In genomic region chr14:77126074-77126325, GRCh38 we compare ENCODE assay signal across 26 cellular contexts. TPM values are rescaled to one million over a fixed set of nuclear protein-coding genes. Genes with fewer than 3 reads are reported as not detected.
A peak's percentile ranks its signal among the peaks of the same experiment; 100 is the strongest.
DNase-seq lines count a peak whose midpoint lies in the region; ATAC-seq and TF ChIP-seq lines count a peak whose summit lies in the region.
"Had no signal": no experiment of that assay in that cellular context is flagged by ENCODE, and none has a peak within 500 bp of the region (broad histone marks: within the 10 kb centered on the region; RNA-seq: fewer than 3 reads in every experiment).

No MANE protein-coding gene starts in this region.

- DNase-seq in T-helper 2 cell treated with Interferon-gamma antibody and Interleukin-4, amounts not matched to agents 5 μg/mL and 100 μg/mL, for 36 hours (ENCODE audit: low spot score), result no peak
- DNase-seq in T-helper 2 cell (no peak), H9 (peak; percentile 22), nephron progenitor cell (no peak), Caco-2 (no peak)
- no peak for DNase-seq in central memory CD8-positive, alpha-beta T cell (ENCODE audit: low spot score in 2 of 2)
- DNase-seq in stimulated activated CD4-positive, alpha-beta T cell treated with anti-CD3 and anti-CD28 coated beads, Interleukin-4, amount 100 ng/mL, for 24 hours, result no peak
- no peak for DNase-seq in activated CD4-positive, CD25-positive, alpha-beta regulatory T cell (lab: John Stamatoyannopoulos, UW)
- DNase-seq: activated CD8-positive, alpha-beta memory T cell treated with anti-CD3 and anti-CD28 coated beads, Interleukin-2, amount 10 ng/mL, durations not matched to agents 7 days and 5 days; cerebellar nuclear complex; kidney; NCI-H1105; NCI-H1930; NK-92 treated with Interleukin-12 subunit alpha and Interleukin-12 subunit beta, amount 100 ng/mL, for 24 hours; PC-3; sigmoid colon; stimulated activated naive CD4-positive, alpha-beta T cell had no signal

- no peak overlapping the region for H3K4me3 ChIP-seq in Caco-2 (ENCODE audit: low read depth, low read length)

- H3K4me1 Mint-ChIP-seq in T-helper 2 cell treated with Interferon-gamma antibody and Interleukin-4, amounts not matched to agents 5 μg/mL and 100 μg/mL, for 36 hours (ENCODE audit: low read depth), result peaks cover 13% of the 10 kb centered on the region
- H3K4me1 Mint-ChIP-seq in H9, result peaks cover 44 to 45% of the 10 kb centered on the region in 2 experiments
- peaks cover 13% of the 10 kb centered on the region for H3K4me1 Mint-ChIP-seq in central memory CD8-positive, alpha-beta T cell
- H3K4me1 Mint-ChIP-seq in nephron progenitor cell, result peaks cover 12% of the 10 kb centered on the region
- H3K4me1 Mint-ChIP-seq in Caco-2 (ENCODE audit: low read depth, unreplicated experiment), result no peaks in the 10 kb centered on the region

- H4K20me1 ChIP-seq in H9 (ENCODE audit: control insufficient read depth, insufficient read depth, insufficient read length), result no peaks in the 10 kb centered on the region

- no peak overlapping the region for H2BK15ac ChIP-seq in H9 (ENCODE audit: low read depth, low read length)

- H3K18ac ChIP-seq in H9 (ENCODE audit: insufficient read length, low read depth, low read length), result no peak overlapping the region

- H3K27ac ChIP-seq in H9 (ENCODE audit: insufficient read length, low read depth, low read length), result no peak overlapping the region
- H3K27ac ChIP-seq: 22Rv1, epithelial cell of prostate, neutrophil, sigmoid colon, suprapubic skin, VCaP had no signal

- no peak overlapping the region for H3K4me2 ChIP-seq in H9 (ENCODE audit: insufficient read depth, insufficient read length, low read length)

- no peak overlapping the region for H2BK12ac ChIP-seq in H9 (ENCODE audit: insufficient read length, low read depth, low read length)

- no peak overlapping the region for H3K14ac ChIP-seq in H9 (ENCODE audit: insufficient read depth, low read length)

- peaks cover 8% of the 10 kb centered on the region for H3K23me2 ChIP-seq in H9 (ENCODE audit: insufficient read length, low read depth, low read length, poor library complexity, severe bottlenecking)

- H3K9me3 Mint-ChIP-seq in T-helper 2 cell treated with Interferon-gamma antibody and Interleukin-4, amounts not matched to agents 5 μg/mL and 100 μg/mL, for 36 hours, result no peaks in the 10 kb centered on the region
- H3K9me3 Mint-ChIP-seq in H9 (no peaks in the 10 kb centered on the region; a peak in 2 of 5 replicates), nephron progenitor cell (no peaks in the 10 kb centered on the region), Caco-2 (ENCODE audit: unreplicated experiment) (no peaks in the 10 kb centered on the region)
- no peaks in the 10 kb centered on the region for H3K9me3 Mint-ChIP-seq in central memory CD8-positive, alpha-beta T cell

- H3K4ac ChIP-seq in H9 (ENCODE audit: low read depth, low read length), result no peak overlapping the region

- H3K79me1 ChIP-seq in H9 (ENCODE audit: insufficient read depth, low read depth, low read length, poor library complexity, severe bottlenecking), result no peaks in the 10 kb centered on the region

- H2BK20ac ChIP-seq in H9 (ENCODE audit: low read depth, low read length, poor library complexity, severe bottlenecking), result no peak overlapping the region

- no peak overlapping the region for H2BK120ac ChIP-seq in H9 (ENCODE audit: low read depth, low read length, poor library complexity, severe bottlenecking)

- H3K4me3 Mint-ChIP-seq in T-helper 2 cell treated with Interferon-gamma antibody and Interleukin-4, amounts not matched to agents 5 μg/mL and 100 μg/mL, for 36 hours, result peak overlapping the region; percentile 54
- H3K4me3 Mint-ChIP-seq in H9 (0 out of 5 replicates have a peak overlapping the region, but pooled peaks have one; percentile 9 to 69), nephron progenitor cell (peak overlapping the region; percentile 76), Caco-2 (ENCODE audit: unreplicated experiment) (no peak overlapping the region)
- peak overlapping the region; percentile 78 for H3K4me3 Mint-ChIP-seq in central memory CD8-positive, alpha-beta T cell

- no peak overlapping the region for H3K23ac ChIP-seq in H9 (ENCODE audit: insufficient read length, low read depth, low read length)

- no CpG with 5 or more reads among the region's 2 CpGs for WGBS in H9 (ENCODE audit: extremely low coverage, insufficient read length, low lambda C conversion rate)

- no peak overlapping the region for H4K8ac ChIP-seq in H9 (replicated peaks; ENCODE audit: insufficient read length, low read depth, low read length)

- H2BK5ac ChIP-seq in H9 (ENCODE audit: insufficient read length, low read length), result no peak overlapping the region

- no peak overlapping the region for H2AK5ac ChIP-seq in H9 (ENCODE audit: insufficient read length, low read length)

- H3T11ph ChIP-seq in H9 (ENCODE audit: low read length), result no peak overlapping the region

- H3K4me1 ChIP-seq in H9 (ENCODE audit: insufficient read depth, low read length), result peaks cover 12% of the 10 kb centered on the region; the same call in 1 of the 2 replicates
- 0 out of 2 replicates have a peak, but pooled peaks cover 5% of the 10 kb centered on the region for H3K4me1 ChIP-seq in Caco-2

- peaks cover 44% of the 10 kb centered on the region for H3K27me3 Mint-ChIP-seq in T-helper 2 cell treated with Interferon-gamma antibody and Interleukin-4, amounts not matched to agents 5 μg/mL and 100 μg/mL, for 36 hours (ENCODE audit: low read depth)
- H3K27me3 Mint-ChIP-seq in H9 (ENCODE audit: low read depth) (peaks cover 22% of the 10 kb centered on the region), nephron progenitor cell (ENCODE audit: low read depth, poor library complexity) (peaks cover 89% of the 10 kb centered on the region), Caco-2 (ENCODE audit: insufficient read depth, unreplicated experiment) (peaks cover 7% of the 10 kb centered on the region)
- H3K27me3 Mint-ChIP-seq in central memory CD8-positive, alpha-beta T cell, result peaks cover 46% of the 10 kb centered on the region

- CTCF ChIA-PET in Caco-2 (lab: Charles Lee), result no interaction called here

- H3K9me3 ChIP-seq in H9 (ENCODE audit: control insufficient read depth, low read depth, low read length) (no peaks in the 10 kb centered on the region), Caco-2 (no peaks in the 10 kb centered on the region)
- H3K9me3 ChIP-seq: neutrophil, sigmoid colon, suprapubic skin had no signal

- intact Hi-C loops in Caco-2 (cut with micrococcal nuclease; ENCODE audit: unreplicated experiment), result no loop called here

- no peak overlapping the region for H2AFZ ChIP-seq in H9 (ENCODE audit: low read length)

- H4K91ac ChIP-seq in H9 (ENCODE audit: insufficient read length, low read depth, low read length), result no peak overlapping the region

- no peak overlapping the region for H3K9ac ChIP-seq in H9 (ENCODE audit: extremely low read depth, insufficient read length, low read length)

- H4K5ac ChIP-seq in H9 (ENCODE audit: insufficient read length, low read depth, low read length), result no peak overlapping the region

- H3K79me2 ChIP-seq in H9 (ENCODE audit: insufficient read depth, low read length), result no peaks in the 10 kb centered on the region

- ATAC-seq in central memory CD8-positive, alpha-beta T cell (replicated peaks; ENCODE audit: extremely low read depth, poor library complexity, severe bottlenecking), result no peak
- ATAC-seq: activated CD8-positive, alpha-beta memory T cell treated with anti-CD3 and anti-CD28 coated beads, Interleukin-2, amount 10 ng/mL, durations not matched to agents 7 days and 5 days; PC-3; SK-N-SH treated with all-trans-retinoic acid at 6 μM for 48 hours had no signal

- H3K36me3 Mint-ChIP-seq in T-helper 2 cell treated with Interferon-gamma antibody and Interleukin-4, amounts not matched to agents 5 μg/mL and 100 μg/mL, for 36 hours (ENCODE audit: low read depth), result no peaks in the 10 kb centered on the region
- H3K36me3 Mint-ChIP-seq in H9 (ENCODE audit: insufficient read depth in 1 of 3, low read depth in 3 of 3) (peaks cover 0 to 2% (median 0%) of the 10 kb centered on the region in 3 experiments; a peak in 2 of 7 replicates), nephron progenitor cell (ENCODE audit: low read depth) (no peaks in the 10 kb centered on the region), Caco-2 (ENCODE audit: insufficient read depth, unreplicated experiment) (no peaks in the 10 kb centered on the region)
- H3K36me3 Mint-ChIP-seq in central memory CD8-positive, alpha-beta T cell (ENCODE audit: insufficient read depth), result peaks cover 3% of the 10 kb centered on the region
- H3K36me3 Mint-ChIP-seq: activated CD8-positive, alpha-beta memory T cell treated with anti-CD3 and anti-CD28 coated beads, Interleukin-2, amount 10 ng/mL, durations not matched to agents 7 days and 5 days had no signal

- BruUV-seq in Caco-2 (replicated peaks; lab: Mats Ljungman, UMichigan), result no TSS peak

- POLR2A ChIA-PET in Caco-2 (lab: Charles Lee), result no interaction called here

- H3K27me3 ChIP-seq in H9 (ENCODE audit: insufficient read depth, low read length) (no peaks in the 10 kb centered on the region), Caco-2 (replicated peaks; ENCODE audit: control insufficient read depth, insufficient read depth, low read length) (no peaks in the 10 kb centered on the region)

- no peaks in the 10 kb centered on the region for H3K36me3 ChIP-seq in Caco-2 (ENCODE audit: control insufficient read depth, insufficient read depth, low read length)
- H3K36me3 ChIP-seq: neutrophil had no signal

- H3K56ac ChIP-seq in H9 (ENCODE audit: insufficient read length, low read depth, low read length), result no peak overlapping the region

- no peak overlapping the region for H3K27ac Mint-ChIP-seq in T-helper 2 cell treated with Interferon-gamma antibody and Interleukin-4, amounts not matched to agents 5 μg/mL and 100 μg/mL, for 36 hours
- H3K27ac Mint-ChIP-seq in H9 (no peak overlapping the region), nephron progenitor cell (no peak overlapping the region), Caco-2 (ENCODE audit: unreplicated experiment) (no peak overlapping the region)
- H3K27ac Mint-ChIP-seq in central memory CD8-positive, alpha-beta T cell (ENCODE audit: low read depth), result no peak overlapping the region
- H3K27ac Mint-ChIP-seq: activated CD8-positive, alpha-beta memory T cell treated with anti-CD3 and anti-CD28 coated beads, Interleukin-2, amount 10 ng/mL, durations not matched to agents 7 days and 5 days; progenitor cell of endocrine pancreas had no signal

- TF ChIP-seq CTCF in H9 (conservative IDR thresholded peaks at IDR 0.05) (no peak), nephron progenitor cell (IDR thresholded peaks at IDR 0.05) (no peak), Caco-2 (IDR thresholded peaks at IDR 0.05; ENCODE audit: insufficient read depth in 1 of 2, low read depth in 1 of 2, low read length in 1 of 2, severe bottlenecking in 1 of 2, unreplicated experiment in 1 of 2) (no peak)

RNA-seq across cellular contexts. Expression of gene ZDHHC22, which starts 15.6 kb away (rescaled TPM):
- total RNA-seq in H9 (2021) (11.3 and 11.9 TPM in 2 replicates), Caco-2 (2022) (not detected in 2 replicates)
- total RNA-seq: activated CD8-positive, alpha-beta memory T cell treated with anti-CD3 and anti-CD28 coated beads, Interleukin-2, amount 10 ng/mL, durations not matched to agents 7 days and 5 days; kidney; lower leg skin; mononuclear cell; suprapubic skin had no signal

RNA-seq across cellular contexts. Expression of gene CIPC, which starts 27.9 kb away (rescaled TPM):
- 22.2 and 23.4 TPM in 2 replicates for total RNA-seq in H9 (2021)
- total RNA-seq in Caco-2 (2022), result 12.8 and 15.4 TPM in 2 replicates

RNA-seq across cellular contexts. Expression of gene TMEM63C, which starts 55.6 kb away (rescaled TPM):
- 1.7 and 2.2 TPM in 2 replicates for total RNA-seq in H9 (2021)
- 1.3 and 1.4 TPM in 2 replicates for total RNA-seq in Caco-2 (2022)

Comparison
In these comparisons a context has a peak if more than half of its experiments do, and no peak if none do; other contexts are left out.
1. RNA of gene ZDHHC22, which starts 15.6 kb away (total RNA-seq): 11.3 to 11.9 TPM in H9; not detected in Caco-2; every median in the first group is over 10 times any median in the second.